ENCODE assay signal across 21 cellular contexts in genomic region chr12:70796989-70797388, GRCh38.
"Had no signal": no experiment of that assay in that cellular context is flagged by ENCODE, and none has a peak within 500 bp of the region (broad histone marks: within the 10 kb centered on the region; RNA-seq: fewer than 3 reads in every experiment).

No MANE protein-coding gene starts in this region.

- H3K36me3 ChIP-seq: brain microvascular endothelial cell had no signal

- DNase-seq: activated CD4-positive, alpha-beta T cell treated with anti-CD3 and anti-CD28 coated beads, Interleukin-2, amount 10 ng/mL, durations not matched to agents 24 days and 14 days; activated CD4-positive, alpha-beta T cell treated with anti-CD3 and anti-CD28 coated beads, Interleukin-2, amount 50 U/mL, for 4 hours; activated CD8-positive, alpha-beta T cell treated with anti-CD3 and anti-CD28 coated beads for 36 hours; activated gamma-delta T cell; activated naive CD4-positive, alpha-beta T cell treated with anti-CD3 and anti-CD28 coated beads for 36 hours; activated T-cell treated with anti-CD3 and anti-CD28 coated beads, Interleukin-2, amount 50 U/mL, for 24 hours; anterior cingulate cortex; brain microvascular endothelial cell; central memory CD4-positive, alpha-beta T cell; MM.1S; NCI-H1092 treated with DMSO at 0.1 percent for 48 hours; NCI-H1417; NCI-H187 treated with DMSO at 0.1 percent for 48 hours; NCI-H345; NCI-H524 treated with DMSO at 0.1 percent for 48 hours; PC-9; SIG-M5; T1000 had no signal

- H3K4me3 ChIP-seq: PC-9 had no signal

- ATAC-seq: activated CD8-positive, alpha-beta T cell treated with anti-CD3 and anti-CD28 coated beads for 36 hours; activated naive CD4-positive, alpha-beta T cell treated with anti-CD3 and anti-CD28 coated beads, Interleukin-2, amount 50 U/mL, for 72 hours; Right ventricle myocardium inferior; SK-N-SH treated with all-trans-retinoic acid at 6 μM for 48 hours had no signal

- H3K27me3 ChIP-seq: brain microvascular endothelial cell had no signal
